In the genomic region with DNA sequence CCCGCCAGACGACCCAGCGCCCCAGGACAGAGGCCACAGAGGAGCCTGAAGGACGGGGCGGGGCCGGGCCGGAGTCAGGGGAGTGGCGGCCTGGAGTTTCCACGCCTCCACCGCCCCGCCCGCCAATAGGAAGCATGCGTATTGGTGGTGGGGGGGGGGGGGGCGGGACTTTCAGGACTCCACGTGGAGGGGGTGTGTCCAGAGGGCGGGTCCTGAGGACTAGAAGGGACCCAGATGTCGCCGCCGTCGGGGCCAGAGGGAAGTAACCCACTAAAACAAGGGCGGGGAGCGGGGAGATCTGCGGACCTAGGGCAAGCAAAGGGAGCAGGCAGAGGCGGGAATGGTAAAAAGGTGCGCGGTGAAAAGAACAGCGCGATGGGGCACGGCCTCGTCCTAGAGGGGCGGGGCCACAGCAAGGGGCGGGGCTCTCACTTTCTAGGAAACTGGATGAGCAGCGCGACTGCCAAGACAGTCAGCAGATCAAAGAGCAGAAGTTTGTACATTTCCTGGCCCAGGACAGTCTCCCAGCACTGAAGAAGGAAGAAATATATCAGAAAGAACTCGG, we compare ENCODE assay signal across 7 cellular contexts. TPM values are rescaled to one million over a fixed set of nuclear protein-coding genes. Genes with fewer than 3 reads are reported as not detected.
DNase-seq lines count a peak whose midpoint lies in the region; ATAC-seq and TF ChIP-seq lines count a peak whose summit lies in the region.

No MANE protein-coding gene starts in this region.

- peaks cover 8% of the 10 kb centered on the region; the same call in 1 of the 2 replicates for H3K4me1 ChIP-seq in GM23338 (ENCODE audit: insufficient read depth)
- peaks cover 24% of the 10 kb centered on the region for H3K4me1 ChIP-seq in OCI-LY7 (ENCODE audit: insufficient read depth, low read length, poor library complexity, severe bottlenecking)

- H3K27ac Mint-ChIP-seq in GM23338: peak overlapping the region; percentile 90; the same call in 1 of the 2 replicates
- no peak overlapping the region for H3K27ac Mint-ChIP-seq in nephron

- intact Hi-C loops in OCI-LY7 (cut with micrococcal nuclease; ENCODE audit: unreplicated experiment): no loop called here

- H3K27ac ChIP-seq in GM23338 (ENCODE audit: low read depth) (no peak overlapping the region), OCI-LY7 (ENCODE audit: low read depth, low read length, poor library complexity, severe bottlenecking) (no peak overlapping the region)

- H3K4me3 ChIP-seq in GM23338 (peak overlapping the region; percentile 58), OCI-LY7 (ENCODE audit: low read depth, low read length, poor library complexity, severe bottlenecking) (peak overlapping the region; percentile 45)

- ATAC-seq in GM23338 (peak; percentile 17), HG02610 (IDR thresholded peaks at IDR 0.05; ENCODE audit: unreplicated experiment) (no peak)

- H3K9me3 ChIP-seq in OCI-LY7 (ENCODE audit: low read length): no peaks in the 10 kb centered on the region

- POLR2A ChIA-PET in OCI-LY7 (lab: Charles Lee): no interaction called here

- H3K4me3 Mint-ChIP-seq in GM23338: peak overlapping the region; percentile 86
- H3K4me3 Mint-ChIP-seq in nephron: peak overlapping the region; percentile 76 to 84 (median 81)

- no TSS peak for BruUV-seq in OCI-LY7 (replicated peaks; lab: Mats Ljungman, UMichigan)

- H3K9me3 Mint-ChIP-seq in GM23338: peaks cover 2% of the 10 kb centered on the region; the same call in 2 of the 3 replicates
- peaks cover 17% of the 10 kb centered on the region for H3K9me3 Mint-ChIP-seq in nephron

- H3K9me2 ChIP-seq in GM23338 (ENCODE audit: insufficient read depth): no peaks in the 10 kb centered on the region
- H3K9me2 ChIP-seq in OCI-LY7 (ENCODE audit: insufficient read depth, low read length): no peaks in the 10 kb centered on the region

- DNase-seq in GM23338 (ENCODE audit: low spot score): peak; percentile 90
- DNase-seq in OCI-LY7 (ENCODE audit: low spot score): peak; percentile 91
- DNase-seq in activated T-cell treated with anti-CD3 and anti-CD28 coated beads, Interleukin-2, amount 50 U/mL, for 1 hour: peak; percentile 86
- DNase-seq in fibroblast of gingiva (ENCODE audit: low read depth): peak; percentile 51
- peak; percentile 72 to 93 (median 84) for DNase-seq in stimulated activated naive CD4-positive, alpha-beta T cell (lab: John Stamatoyannopoulos, UW)

- H3K4me1 Mint-ChIP-seq in GM23338: peaks cover 39% of the 10 kb centered on the region
- peaks cover 34% of the 10 kb centered on the region for H3K4me1 Mint-ChIP-seq in nephron

- peaks cover 27% of the 10 kb centered on the region for H3F3A ChIP-seq in GM23338 (replicated peaks; ENCODE audit: low read depth)

- H3K79me2 ChIP-seq in GM23338 (replicated peaks; ENCODE audit: insufficient read depth): peaks cover 9% of the 10 kb centered on the region; the same call in 1 of the 2 replicates
- H3K79me2 ChIP-seq in OCI-LY7 (ENCODE audit: insufficient read depth, low read depth, low read length): peaks cover 6% of the 10 kb centered on the region; the same call in 1 of the 2 replicates

- H3K27me3 Mint-ChIP-seq in GM23338 (ENCODE audit: insufficient read depth, low read depth, poor library complexity) (peaks cover 48% of the 10 kb centered on the region), nephron (ENCODE audit: low read depth) (peaks cover 16% of the 10 kb centered on the region)

- TF ChIP-seq CTCF in GM23338 (conservative IDR thresholded peaks at IDR 0.05; ENCODE audit: low read depth in 2 of 2) (no peak), OCI-LY7 (conservative IDR thresholded peaks at IDR 0.05; ENCODE audit: low read length) (no peak), nephron (IDR thresholded peaks at IDR 0.05; ENCODE audit: unreplicated experiment in 3 of 3) (no peak)

- H3K36me3 ChIP-seq in GM23338 (ENCODE audit: insufficient read depth) (no peaks in the 10 kb centered on the region), OCI-LY7 (ENCODE audit: insufficient read depth, low read length) (peaks cover 7% of the 10 kb centered on the region; the same call in 1 of the 2 replicates)

- H3K4me2 ChIP-seq in GM23338 (peak overlapping the region; percentile 76), OCI-LY7 (ENCODE audit: low read length) (peak overlapping the region; percentile 70)

- H3K27me3 ChIP-seq in GM23338 (ENCODE audit: insufficient read depth): peaks cover 7% of the 10 kb centered on the region; the same call in 1 of the 2 replicates

- H3K36me3 Mint-ChIP-seq in GM23338 (ENCODE audit: low read depth) (peaks cover 8% of the 10 kb centered on the region), nephron (ENCODE audit: low read depth) (peaks cover 19% of the 10 kb centered on the region)

- peaks cover 2% of the 10 kb centered on the region; the same call in 1 of the 2 replicates for H4K20me1 ChIP-seq in GM23338 (replicated peaks; ENCODE audit: insufficient read depth)
- no peaks in the 10 kb centered on the region for H4K20me1 ChIP-seq in OCI-LY7 (ENCODE audit: insufficient read depth, low read length)

- CTCF ChIA-PET in OCI-LY7 (lab: Charles Lee; ENCODE audit: unreplicated experiment): no interaction called here

- no peak overlapping the region for H2AFZ ChIP-seq in GM23338
- no peak overlapping the region for H2AFZ ChIP-seq in OCI-LY7 (ENCODE audit: low read length)

TF ChIP-seq in GM23338, 12 proteins besides CTCF, POLR2A, EP300 and RAD21 (continues in another document):
- TF ChIP-seq, protein P1, sequence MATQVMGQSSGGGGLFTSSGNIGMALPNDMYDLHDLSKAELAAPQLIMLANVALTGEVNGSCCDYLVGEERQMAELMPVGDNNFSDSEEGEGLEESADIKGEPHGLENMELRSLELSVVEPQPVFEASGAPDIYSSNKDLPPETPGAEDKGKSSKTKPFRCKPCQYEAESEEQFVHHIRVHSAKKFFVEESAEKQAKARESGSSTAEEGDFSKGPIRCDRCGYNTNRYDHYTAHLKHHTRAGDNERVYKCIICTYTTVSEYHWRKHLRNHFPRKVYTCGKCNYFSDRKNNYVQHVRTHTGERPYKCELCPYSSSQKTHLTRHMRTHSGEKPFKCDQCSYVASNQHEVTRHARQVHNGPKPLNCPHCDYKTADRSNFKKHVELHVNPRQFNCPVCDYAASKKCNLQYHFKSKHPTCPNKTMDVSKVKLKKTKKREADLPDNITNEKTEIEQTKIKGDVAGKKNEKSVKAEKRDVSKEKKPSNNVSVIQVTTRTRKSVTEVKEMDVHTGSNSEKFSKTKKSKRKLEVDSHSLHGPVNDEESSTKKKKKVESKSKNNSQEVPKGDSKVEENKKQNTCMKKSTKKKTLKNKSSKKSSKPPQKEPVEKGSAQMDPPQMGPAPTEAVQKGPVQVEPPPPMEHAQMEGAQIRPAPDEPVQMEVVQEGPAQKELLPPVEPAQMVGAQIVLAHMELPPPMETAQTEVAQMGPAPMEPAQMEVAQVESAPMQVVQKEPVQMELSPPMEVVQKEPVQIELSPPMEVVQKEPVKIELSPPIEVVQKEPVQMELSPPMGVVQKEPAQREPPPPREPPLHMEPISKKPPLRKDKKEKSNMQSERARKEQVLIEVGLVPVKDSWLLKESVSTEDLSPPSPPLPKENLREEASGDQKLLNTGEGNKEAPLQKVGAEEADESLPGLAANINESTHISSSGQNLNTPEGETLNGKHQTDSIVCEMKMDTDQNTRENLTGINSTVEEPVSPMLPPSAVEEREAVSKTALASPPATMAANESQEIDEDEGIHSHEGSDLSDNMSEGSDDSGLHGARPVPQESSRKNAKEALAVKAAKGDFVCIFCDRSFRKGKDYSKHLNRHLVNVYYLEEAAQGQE (IDR thresholded peaks at IDR 0.05; ENCODE audit: unreplicated experiment): no peak
- TF ChIP-seq CREB1 (CRISPR knock-in tag; IDR thresholded peaks at IDR 0.05; ENCODE audit: low read depth) (no peak), EZH2phosphoT487 (IDR thresholded peaks at IDR 0.05; ENCODE audit: unreplicated experiment) (no peak), ZNF331 (CRISPR knock-in tag; IDR thresholded peaks at IDR 0.05; ENCODE audit: low read depth) (no peak), ZNF114 (CRISPR knock-in tag; IDR thresholded peaks at IDR 0.05) (no peak), NANOG (IDR thresholded peaks at IDR 0.05; ENCODE audit: borderline replicate concordance) (no peak)

RNA-seq across cellular contexts. Expression of a gene that starts 2.8 kb away (rescaled TPM):
- total RNA-seq in GM23338 (2014; rRNA removed; shearing (Covaris generic)): 4.7 TPM in 2 replicates
- polyA plus RNA-seq in GM23338 (2016; fragmentation: Nextera tagmentation; extraction: Ambion mirVana): 17.2 and 19.3 TPM in 2 replicates
- total RNA-seq in OCI-LY7 (2014; rRNA removed; shearing (Covaris generic)): 8.0 TPM in 2 replicates
- 4.7 and 5.1 TPM in 2 replicates for total RNA-seq in OCI-LY7 (2022)

RNA-seq across cellular contexts. Expression of a gene that starts 10.6 kb away (rescaled TPM):
- total RNA-seq in GM23338 (2014; rRNA removed; shearing (Covaris generic)): 0.58 and 2.3 TPM in 2 replicates
- polyA plus RNA-seq in GM23338 (2016; fragmentation: Nextera tagmentation; extraction: Ambion mirVana): 7.8 and 8.2 TPM in 2 replicates
- not detected in 2 replicates for total RNA-seq in OCI-LY7 (2014; rRNA removed; shearing (Covaris generic))
- not detected in 2 replicates for total RNA-seq in OCI-LY7 (2022)

RNA-seq across cellular contexts. Expression of a gene that starts 24.8 kb away (rescaled TPM):
- total RNA-seq in GM23338 (2014; rRNA removed; shearing (Covaris generic)): 47.0 and 61.2 TPM in 2 replicates
- 36.4 and 39.7 TPM in 2 replicates for polyA plus RNA-seq in GM23338 (2016; fragmentation: Nextera tagmentation; extraction: Ambion mirVana)
- 15.2 and 18.4 TPM in 2 replicates for total RNA-seq in OCI-LY7 (2014; rRNA removed; shearing (Covaris generic))
- total RNA-seq in OCI-LY7 (2022): 54.8 and 65.1 TPM in 2 replicates

RNA-seq across cellular contexts. Expression of a gene that starts 27.1 kb away (rescaled TPM):
- total RNA-seq in GM23338 (2014; rRNA removed; shearing (Covaris generic)): 140 and 184 TPM in 2 replicates
- polyA plus RNA-seq in GM23338 (2016; fragmentation: Nextera tagmentation; extraction: Ambion mirVana): 73.5 and 77.8 TPM in 2 replicates
- total RNA-seq in OCI-LY7 (2014; rRNA removed; shearing (Covaris generic)): 15.6 and 18.1 TPM in 2 replicates
- 25.0 and 30.2 TPM in 2 replicates for total RNA-seq in OCI-LY7 (2022)

RNA-seq across cellular contexts. Expression of a gene that starts 28.8 kb away (rescaled TPM):
- 51.2 and 53.4 TPM in 2 replicates for total RNA-seq in GM23338 (2014; rRNA removed; shearing (Covaris generic))
- polyA plus RNA-seq in GM23338 (2016; fragmentation: Nextera tagmentation; extraction: Ambion mirVana): 33.0 and 36.6 TPM in 2 replicates
- 19.3 and 23.6 TPM in 2 replicates for total RNA-seq in OCI-LY7 (2014; rRNA removed; shearing (Covaris generic))
- 15.3 and 16.7 TPM in 2 replicates for total RNA-seq in OCI-LY7 (2022)
